Comparison of ENCODE assay signal across 9 cellular contexts in the genomic region with DNA sequence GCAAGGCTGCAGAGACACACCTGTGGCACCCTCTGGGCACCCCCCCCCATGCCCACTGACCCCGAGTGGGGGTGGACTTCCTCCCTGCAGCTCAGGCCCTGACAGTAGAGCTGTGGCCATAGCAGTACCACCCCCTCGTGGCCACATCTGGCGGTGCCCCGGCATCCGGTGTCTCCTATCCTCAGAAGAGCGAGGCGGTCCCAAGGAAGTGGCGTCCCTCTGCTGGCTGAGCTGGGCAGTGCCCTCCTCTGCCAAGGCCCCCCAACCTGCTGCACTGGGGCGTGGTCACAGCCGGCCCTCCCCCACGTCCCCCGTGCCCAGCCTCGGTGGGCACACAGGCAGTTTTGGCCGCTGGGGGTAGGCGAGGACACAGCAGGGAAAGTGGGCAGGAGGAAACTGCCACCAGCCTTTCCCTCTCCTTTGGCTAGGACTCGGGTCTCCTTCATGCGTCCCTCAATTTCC. TPM values are rescaled to one million over a fixed set of nuclear protein-coding genes. Genes with fewer than 3 reads are reported as not detected.
DNase-seq lines count a peak whose midpoint lies in the region; ATAC-seq, FAIRE-seq and TF ChIP-seq lines count a peak whose summit lies in the region.
"Had no signal": no experiment of that assay in that cellular context is flagged by ENCODE, and none has a peak within 500 bp of the region (broad histone marks: within the 10 kb centered on the region; RNA-seq: fewer than 3 reads in every experiment).

No MANE protein-coding gene starts in this region.

- H3K14ac ChIP-seq in H1 (ENCODE audit: insufficient read length): no peak overlapping the region

- peak overlapping the region; percentile 72; the same call in 1 of the 2 replicates for H2BK15ac ChIP-seq in H1 (ENCODE audit: low read length)

- no peaks in the 10 kb centered on the region; the same call in 1 of the 2 replicates for H3K4me1 ChIP-seq in HEK293 (ENCODE audit: control insufficient read depth, insufficient read depth, low read length)
- H3K4me1 ChIP-seq in H1 (replicated peaks in 1 of 4; ENCODE audit: control insufficient read depth in 3 of 4, insufficient read depth in 4 of 4, low read length in 3 of 4): peaks cover 0 to 11% (median 9%) of the 10 kb centered on the region in 4 experiments; a peak in 6 of 7 replicates

- no peak overlapping the region for H3K4me3 ChIP-seq in HEK293 (ENCODE audit: low read depth, low read length)
- peak overlapping the region in 2 of 4 experiments; percentile 14 to 40; a peak in 2 of 8 replicates for H3K4me3 ChIP-seq in H1 (ENCODE audit: extremely low read depth in 1 of 4, insufficient read depth in 2 of 4, low read depth in 3 of 4, low read length in 4 of 4)

- no peak overlapping the region for H3K56ac ChIP-seq in H1 (replicated peaks; ENCODE audit: insufficient read length, low read depth, low read length)

- TF ChIP-seq RAD21 in H1 (IDR thresholded peaks at IDR 0.05 in 1 of 2, conservative IDR thresholded peaks at IDR 0.05 in 1 of 2; ENCODE audit: low read depth in 2 of 2, low read length in 2 of 2): peak; percentile 90 to 94

- peak; percentile 41 to 73 for ATAC-seq in activated CD4-positive, CD25-positive, alpha-beta regulatory T cell treated with anti-CD3 and anti-CD28 coated beads, Interleukin-2, amount 50 U/mL, for 24 hours
- ATAC-seq in stimulated activated naive CD8-positive, alpha-beta T cell treated with anti-CD3 and anti-CD28 coated beads, Interleukin-15, amount 100 ng/mL, for 72 hours: peak; percentile 97
- no peak for ATAC-seq in HG03469 (IDR thresholded peaks at IDR 0.05; ENCODE audit: unreplicated experiment)

- H4K8ac ChIP-seq in H1 (ENCODE audit: extremely low read depth, insufficient read depth, low read length): peak overlapping the region; percentile 54; the same call in 1 of the 2 replicates

- H3K9me3 Mint-ChIP-seq in mesothelial cell of epicardium: no peaks in the 10 kb centered on the region
- H3K9me3 Mint-ChIP-seq in stimulated activated naive CD8-positive, alpha-beta T cell treated with anti-CD3 and anti-CD28 coated beads, Interleukin-15, amount 100 ng/mL, for 72 hours: no peaks in the 10 kb centered on the region

- H2BK5ac ChIP-seq in H1 (ENCODE audit: low read depth, low read length): no peak overlapping the region

- CTCF ChIA-PET in HEK293 (lab: Yijun Ruan, JAX): interaction anchor here (0.6 to 3.7 kb wide), 21 partner anchors 8 to 164 kb away, joined by 3 to 20 read pairs (median 4); no protein-coding TSS in a partner anchor
- CTCF ChIA-PET in H1 (lab: Charles Lee; ENCODE audit: partially characterized antibody): interaction anchor here (0.6 to 6.9 kb wide), 50 partner anchors 9 to 328 kb away, joined by 3 to 101 read pairs (median 6); no protein-coding TSS in a partner anchor

- H3K27me3 ChIP-seq in H1 (replicated peaks in 1 of 4; ENCODE audit: control insufficient read depth in 3 of 4, extremely low read depth in 1 of 4, insufficient read depth in 3 of 4, low read length in 3 of 4): peaks cover 0 to under 1% (median 0%) of the 10 kb centered on the region in 4 experiments; a peak in 1 of 7 replicates

- no peak overlapping the region for H3K9ac ChIP-seq in H1 (replicated peaks in 1 of 4; ENCODE audit: extremely low read depth in 1 of 4, low read depth in 3 of 4, low read length in 3 of 4)

- no peak for TF ChIP-seq POLR2A in H1 (IDR thresholded peaks at IDR 0.05; ENCODE audit: control extremely low read depth in 1 of 2, low read depth in 2 of 2, low read length in 2 of 2)

- H3K27me3 Mint-ChIP-seq in mesothelial cell of epicardium (ENCODE audit: low read depth): peaks cover 17% of the 10 kb centered on the region
- H3K27me3 Mint-ChIP-seq in stimulated activated naive CD8-positive, alpha-beta T cell treated with anti-CD3 and anti-CD28 coated beads, Interleukin-15, amount 100 ng/mL, for 72 hours: peaks cover 13% of the 10 kb centered on the region
- H3K27me3 Mint-ChIP-seq: activated naive CD8-positive, alpha-beta T cell had no signal

- H3K18ac ChIP-seq in H1 (ENCODE audit: extremely low read depth, low read length): 0 out of 2 replicates have a peak overlapping the region, but pooled peaks have one; percentile 67

- H3K36me3 ChIP-seq in HEK293 (ENCODE audit: control insufficient read depth in 2 of 2, insufficient read depth in 1 of 2, low read length in 2 of 2) (no peaks in the 10 kb centered on the region), H1 (ENCODE audit: control insufficient read depth in 2 of 4, insufficient read depth in 4 of 4, low read length in 3 of 4) (no peaks in the 10 kb centered on the region)

- H3K27ac Mint-ChIP-seq in mesothelial cell of epicardium: no peak overlapping the region
- H3K27ac Mint-ChIP-seq in stimulated activated naive CD8-positive, alpha-beta T cell treated with anti-CD3 and anti-CD28 coated beads, Interleukin-15, amount 100 ng/mL, for 72 hours: no peak overlapping the region
- H3K27ac Mint-ChIP-seq: activated naive CD8-positive, alpha-beta T cell had no signal

- no peak overlapping the region for H3K4ac ChIP-seq in H1 (replicated peaks; ENCODE audit: insufficient read length, low read depth, low read length)

- no peaks in the 10 kb centered on the region for H3K79me2 ChIP-seq in H1 (ENCODE audit: control insufficient read depth in 1 of 2, insufficient read depth in 2 of 2, low read length in 2 of 2)

- H2BK120ac ChIP-seq in H1 (replicated peaks; ENCODE audit: low read depth, low read length): no peak overlapping the region

- FAIRE-seq in H1 (lab: Jason Lieb, UNC): peak; percentile 19

- no peaks in the 10 kb centered on the region for H4K20me1 ChIP-seq in H1 (replicated peaks in 1 of 2; ENCODE audit: control insufficient read depth in 1 of 2, insufficient read depth in 2 of 2, low read length in 2 of 2)

- 13% methylated on average over 13 of the region's 17 CpGs; no CpG with 5 or more reads in 1 of the 2 experiments for WGBS in H1 (ENCODE audit: extremely low coverage in 1 of 2, insufficient coverage in 1 of 2, insufficient read length in 1 of 2, insufficient replicate concordance in 2 of 2, low coverage in 1 of 2, low lambda C conversion rate in 2 of 2, missing lambda C conversion rate in 1 of 2), 2 experiments

- H2AFZ ChIP-seq in H1 (ENCODE audit: low read length): peak overlapping the region; percentile 63; the same call in 1 of the 2 replicates

- peaks cover 4% of the 10 kb centered on the region; the same call in 1 of the 2 replicates for H3K23me2 ChIP-seq in H1 (ENCODE audit: low read depth, low read length)

- no peak overlapping the region for H3K4me3 Mint-ChIP-seq in mesothelial cell of epicardium
- peak overlapping the region in 1 of 2 donors; percentile 19 for H3K4me3 Mint-ChIP-seq in stimulated activated naive CD8-positive, alpha-beta T cell treated with anti-CD3 and anti-CD28 coated beads, Interleukin-15, amount 100 ng/mL, for 72 hours
- H3K4me3 Mint-ChIP-seq: activated naive CD8-positive, alpha-beta T cell had no signal

- H3K4me2 ChIP-seq in H1 (ENCODE audit: insufficient read depth in 1 of 2, low read depth in 2 of 2, low read length in 2 of 2): peak overlapping the region; percentile 12 to 62; a peak in 3 of 4 replicates

- no peak overlapping the region for H3K23ac ChIP-seq in H1 (ENCODE audit: insufficient read length)

- peaks cover 10% of the 10 kb centered on the region for H3K4me1 Mint-ChIP-seq in mesothelial cell of epicardium
- H3K4me1 Mint-ChIP-seq in stimulated activated naive CD8-positive, alpha-beta T cell treated with anti-CD3 and anti-CD28 coated beads, Interleukin-15, amount 100 ng/mL, for 72 hours: peaks cover 9% of the 10 kb centered on the region

- H3K27ac ChIP-seq in HEK293 (ENCODE audit: extremely low read depth, low read depth, low read length) (no peak overlapping the region), H1 (ENCODE audit: low read depth, low read length) (no peak overlapping the region)

- TF ChIP-seq EP300 in H1 (IDR thresholded peaks at IDR 0.05; ENCODE audit: borderline replicate concordance in 1 of 2, low read depth in 2 of 2, low read length in 2 of 2): no peak

- H3K79me1 ChIP-seq in H1 (ENCODE audit: low read depth, low read length): no peaks in the 10 kb centered on the region

- H4K91ac ChIP-seq in H1 (replicated peaks; ENCODE audit: insufficient read length, low read length): peak overlapping the region; percentile 51

- H3K9me3 ChIP-seq in HEK293 (ENCODE audit: control insufficient read depth, insufficient read depth, low read depth, low read length) (no peaks in the 10 kb centered on the region), H1 (ENCODE audit: insufficient read depth in 2 of 2, low read depth in 1 of 2, low read length in 1 of 2) (no peaks in the 10 kb centered on the region)

- H2AK5ac ChIP-seq in H1 (ENCODE audit: low read depth, low read length): no peak overlapping the region

- H4K5ac ChIP-seq in H1 (ENCODE audit: insufficient read length, low read depth, low read length): no peak overlapping the region

- peak overlapping the region; percentile 61; the same call in 1 of the 2 replicates for H2BK20ac ChIP-seq in H1 (ENCODE audit: low read length)

- TF ChIP-seq CTCF in HEK293 (tag by site-specific recombination; IDR thresholded peaks at IDR 0.05): peak; percentile 94
- peak in 2 of 3 experiments; percentile 99; a peak in 3 of 4 replicates for TF ChIP-seq CTCF in H1 (IDR thresholded peaks at IDR 0.05; ENCODE audit: control extremely low read depth in 1 of 3, insufficient read depth in 1 of 3, low read depth in 1 of 3, low read length in 3 of 3)
- peak; percentile 75 for TF ChIP-seq CTCF in mesothelial cell of epicardium (IDR thresholded peaks at IDR 0.05; ENCODE audit: unreplicated experiment)

- H2BK12ac ChIP-seq in H1 (ENCODE audit: low read depth, low read length): peak overlapping the region; percentile 50; the same call in 1 of the 2 replicates

- DNase-seq in DMS53 treated with DMSO at 0.1 percent for 48 hours (lab: John Stamatoyannopoulos, UW; ENCODE audit: unreplicated experiment) (peak; percentile 81), NCI-H2196 (lab: John Stamatoyannopoulos, UW; ENCODE audit: unreplicated experiment) (peak; percentile 56), H1 (ENCODE audit: low read depth in 1 of 2, low spot score in 2 of 2) (peak; percentile 72 to 98), mesothelial cell of epicardium (ENCODE audit: low spot score in 2 of 2, unreplicated experiment in 2 of 2) (peak in 1 of 2 experiments; percentile 75)
- peak; percentile 73 to 79 for DNase-seq in stimulated activated naive CD8-positive, alpha-beta T cell treated with anti-CD3 and anti-CD28 coated beads, Interleukin-15, amount 100 ng/mL, for 72 hours

- H3K36me3 Mint-ChIP-seq in mesothelial cell of epicardium: no peaks in the 10 kb centered on the region
- H3K36me3 Mint-ChIP-seq: activated naive CD8-positive, alpha-beta T cell had no signal

- POLR2A ChIA-PET in HEK293 (lab: Yijun Ruan, JAX): interaction anchor here (1.3 kb wide), 1 partner anchor 21 kb away, joined by 3 read pairs; no protein-coding TSS in a partner anchor
- POLR2A ChIA-PET in H1 (lab: Charles Lee; ENCODE audit: partially characterized antibody): interaction anchor here (0.6 to 1.5 kb wide), 3 partner anchors 25 to 163 kb away, joined by 3 to 4 read pairs (median 3); no protein-coding TSS in a partner anchor

RNA-seq across cellular contexts. Expression of a gene that starts 6.0 kb away (rescaled TPM):
- 0.65 and 1.1 TPM in 2 replicates for total RNA-seq in H1 (2021; fragmentation: NEBNext Ultra II Directional; extraction: Animal tissue kit (Norgen Biotek cat#: 25700))
- 0.63 and 0.70 TPM in 2 replicates for polyA plus RNA-seq in H1 (2011; rRNA removed)
- polyA plus RNA-seq in H1 (2011; cell fraction: cytosol; rRNA removed): 0.44 TPM
- 1.6 TPM for polyA plus RNA-seq in H1 (2011; cell fraction: nucleus; rRNA removed)
- polyA plus RNA-seq in H1 (2012, experiment 1 of 2): 0.33 to 1.2 TPM (median 0.91 TPM) in 4 replicates
- 0.56 TPM for polyA plus RNA-seq in H1 (2012, experiment 2 of 2)
- 0.36 TPM for polyA plus RNA-seq in H1 (2013, experiment 1 of 2)
- polyA plus RNA-seq in H1 (2013, experiment 2 of 2): 0.46 TPM
- 1.8 and 3.6 TPM in 2 replicates for polyA minus RNA-seq in H1 (2011; rRNA and poly(A)+ RNA removed)
- polyA minus RNA-seq in H1 (2011; cell fraction: cytosol; rRNA and poly(A)+ RNA removed): not detected
- 1.8 TPM for polyA minus RNA-seq in H1 (2011; cell fraction: nucleus; rRNA and poly(A)+ RNA removed)
- total RNA-seq in mesothelial cell of epicardium: 0.29 TPM in 2 of 3 replicates, not detected in the other

RNA-seq across cellular contexts. Expression of a gene that starts 42.7 kb away (rescaled TPM):
- total RNA-seq in H1 (2021; fragmentation: NEBNext Ultra II Directional; extraction: Animal tissue kit (Norgen Biotek cat#: 25700)): not detected in 2 replicates
- polyA plus RNA-seq in H1 (2011; rRNA removed): 0.03 and 0.19 TPM in 2 replicates
- polyA plus RNA-seq in H1 (2011; cell fraction: cytosol; rRNA removed): 0.05 TPM
- polyA plus RNA-seq in H1 (2011; cell fraction: nucleus; rRNA removed): 0.61 TPM
- polyA plus RNA-seq in H1 (2012, experiment 1 of 2): 0.39 TPM in 1 of 4 replicates, not detected in the others
- not detected for polyA plus RNA-seq in H1 (2012, experiment 2 of 2)
- 0.06 TPM for polyA plus RNA-seq in H1 (2013, experiment 1 of 2)
- 0.11 TPM for polyA plus RNA-seq in H1 (2013, experiment 2 of 2)
- 0.16 and 0.24 TPM in 2 replicates for polyA minus RNA-seq in H1 (2011; rRNA and poly(A)+ RNA removed)
- not detected for polyA minus RNA-seq in H1 (2011; cell fraction: cytosol; rRNA and poly(A)+ RNA removed)
- polyA minus RNA-seq in H1 (2011; cell fraction: nucleus; rRNA and poly(A)+ RNA removed): 1.6 TPM
- 0.97 to 2.5 TPM (median 1.2 TPM) in 3 replicates for total RNA-seq in mesothelial cell of epicardium
